7 cellular contexts compared by ENCODE assay signal in the genomic region with DNA sequence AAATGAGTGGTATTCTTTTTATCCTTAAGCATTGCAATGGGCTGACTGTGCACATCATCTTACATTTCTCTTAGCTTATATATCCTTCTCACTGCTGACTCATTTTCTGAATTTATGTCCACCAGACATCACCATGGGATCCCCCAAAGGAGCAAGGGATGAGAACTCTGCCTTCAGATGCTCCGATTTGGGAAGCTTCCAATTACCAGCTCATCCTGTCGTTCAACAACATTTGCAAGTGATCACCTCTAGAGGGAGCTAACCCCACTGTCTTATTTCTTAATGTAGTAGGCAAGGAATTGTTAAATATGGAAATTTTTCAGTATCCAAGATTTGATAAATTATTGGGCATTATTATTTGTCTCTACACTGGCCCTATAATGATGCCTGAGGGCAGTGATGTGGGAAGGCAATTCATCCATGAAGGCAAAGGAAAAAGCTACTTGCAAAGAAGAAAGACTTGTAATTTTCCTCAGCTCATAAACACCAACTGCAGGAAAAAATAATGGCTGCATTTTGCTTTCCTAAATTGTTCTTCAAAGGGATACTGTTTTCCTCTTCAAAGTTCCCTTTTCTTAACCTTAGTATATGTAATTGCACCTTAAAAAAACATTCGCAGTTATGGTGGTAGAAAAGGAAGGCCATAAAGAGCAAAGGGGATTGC.
DNase-seq lines count a peak whose midpoint lies in the region; ATAC-seq, FAIRE-seq and TF ChIP-seq lines count a peak whose summit lies in the region.

No MANE protein-coding gene starts in this region.

- H3K36me3 ChIP-seq in kidney (ENCODE audit: control insufficient read depth in 1 of 2, insufficient read depth in 2 of 2, low read length in 2 of 2): no peaks in the 10 kb centered on the region

- H3K9me3 ChIP-seq in kidney (ENCODE audit: control insufficient read depth in 1 of 2, low read length in 2 of 2): no peaks in the 10 kb centered on the region

- intact Hi-C loops in activated CD8-positive, alpha-beta T cell treated with anti-CD3 and anti-CD28 coated beads for 36 hours (cut with micrococcal nuclease): no loop called here
- intact Hi-C loops in kidney (cut with DNase I): no loop called here

- no peak overlapping the region for H3K27ac Mint-ChIP-seq in activated CD8-positive, alpha-beta T cell treated with anti-CD3 and anti-CD28 coated beads for 36 hours

- CTCF ChIA-PET in activated CD8-positive, alpha-beta T cell treated with anti-CD3 and anti-CD28 coated beads for 36 hours (lab: Charles Lee): interaction anchor here (0.7 to 4.1 kb wide), 20 partner anchors 8 to 206 kb away, joined by 3 to 54 read pairs (median 4); partner anchors contain the start of gene ARL14EP

- no peaks in the 10 kb centered on the region for H3K36me3 Mint-ChIP-seq in activated CD8-positive, alpha-beta T cell treated with anti-CD3 and anti-CD28 coated beads for 36 hours (ENCODE audit: low read depth)

- FAIRE-seq in kidney (lab: Jason Lieb, UNC) (no peak), H54 (lab: Jason Lieb, UNC) (no peak)

- no peak for TF ChIP-seq POLR2A in H54 (IDR thresholded peaks at IDR 0.05; ENCODE audit: low read depth, low read length)

- ATAC-seq in activated CD8-positive, alpha-beta T cell treated with anti-CD3 and anti-CD28 coated beads for 36 hours: no peak
- no peak for ATAC-seq in GM19452 (IDR thresholded peaks at IDR 0.05; ENCODE audit: unreplicated experiment)
- no peak for ATAC-seq in HG03439 (IDR thresholded peaks at IDR 0.05; ENCODE audit: unreplicated experiment)

- H3K4me3 ChIP-seq in GM12865 (ENCODE audit: low read depth, low read length) (no peak overlapping the region), kidney (ENCODE audit: low read length in 2 of 2) (no peak overlapping the region)

- H3K4me3 Mint-ChIP-seq in activated CD8-positive, alpha-beta T cell treated with anti-CD3 and anti-CD28 coated beads for 36 hours: no peak overlapping the region

- no peak overlapping the region for H3K27ac ChIP-seq in kidney (ENCODE audit: low read depth in 2 of 2, low read length in 2 of 2)

- no peaks in the 10 kb centered on the region for H3K4me1 ChIP-seq in kidney (ENCODE audit: control insufficient read depth in 1 of 2, insufficient read depth in 1 of 2, low read depth in 1 of 2, low read length in 2 of 2)

- no peaks in the 10 kb centered on the region for H3K27me3 Mint-ChIP-seq in activated CD8-positive, alpha-beta T cell treated with anti-CD3 and anti-CD28 coated beads for 36 hours

- H3K9ac ChIP-seq in kidney (ENCODE audit: low read length in 2 of 2): no peak overlapping the region

- POLR2A ChIA-PET in activated CD8-positive, alpha-beta T cell treated with anti-CD3 and anti-CD28 coated beads for 36 hours (lab: Charles Lee): no interaction called here

- DNase-seq in GM12865 (ENCODE audit: low read depth): peak; percentile 44
- peak; percentile 17 for DNase-seq in HPDE6-E6E7 (ENCODE audit: extremely low spot score)
- no peak for DNase-seq in activated CD8-positive, alpha-beta T cell treated with anti-CD3 and anti-CD28 coated beads for 36 hours
- no peak for DNase-seq in kidney
- DNase-seq in H54 (ENCODE audit: insufficient read length, low spot score): no peak

- H3K4me1 Mint-ChIP-seq in activated CD8-positive, alpha-beta T cell treated with anti-CD3 and anti-CD28 coated beads for 36 hours (ENCODE audit: low read depth): no peaks in the 10 kb centered on the region

- TF ChIP-seq CTCF in GM12865 (IDR thresholded peaks at IDR 0.05; ENCODE audit: insufficient read depth, low read depth, low read length, missing control alignments) (peak; percentile 69), kidney (IDR thresholded peaks at IDR 0.05; ENCODE audit: borderline replicate concordance, extremely low read depth, insufficient read depth) (peak; percentile 50)
- TF ChIP-seq CTCF in activated CD8-positive, alpha-beta T cell treated with anti-CD3 and anti-CD28 coated beads for 36 hours (IDR thresholded peaks at IDR 0.05): peak; percentile 80

- H3K9me3 Mint-ChIP-seq in activated CD8-positive, alpha-beta T cell treated with anti-CD3 and anti-CD28 coated beads for 36 hours: no peaks in the 10 kb centered on the region

Comparison
In these comparisons a context has a peak if more than half of its experiments do, and no peak if none do; other contexts are left out.
1. DNase-seq: peak in GM12865 (single experiment) and HPDE6-E6E7 (single experiment); none in activated CD8-positive, alpha-beta T cell treated with anti-CD3 and anti-CD28 coated beads for 36 hours (single experiment), kidney (single experiment) and H54 (single experiment).
2. Peak in every context shown above with its lines, with median percentiles within 50 percentile points of each other: CTCF ChIP-seq.